In the genomic region with DNA sequence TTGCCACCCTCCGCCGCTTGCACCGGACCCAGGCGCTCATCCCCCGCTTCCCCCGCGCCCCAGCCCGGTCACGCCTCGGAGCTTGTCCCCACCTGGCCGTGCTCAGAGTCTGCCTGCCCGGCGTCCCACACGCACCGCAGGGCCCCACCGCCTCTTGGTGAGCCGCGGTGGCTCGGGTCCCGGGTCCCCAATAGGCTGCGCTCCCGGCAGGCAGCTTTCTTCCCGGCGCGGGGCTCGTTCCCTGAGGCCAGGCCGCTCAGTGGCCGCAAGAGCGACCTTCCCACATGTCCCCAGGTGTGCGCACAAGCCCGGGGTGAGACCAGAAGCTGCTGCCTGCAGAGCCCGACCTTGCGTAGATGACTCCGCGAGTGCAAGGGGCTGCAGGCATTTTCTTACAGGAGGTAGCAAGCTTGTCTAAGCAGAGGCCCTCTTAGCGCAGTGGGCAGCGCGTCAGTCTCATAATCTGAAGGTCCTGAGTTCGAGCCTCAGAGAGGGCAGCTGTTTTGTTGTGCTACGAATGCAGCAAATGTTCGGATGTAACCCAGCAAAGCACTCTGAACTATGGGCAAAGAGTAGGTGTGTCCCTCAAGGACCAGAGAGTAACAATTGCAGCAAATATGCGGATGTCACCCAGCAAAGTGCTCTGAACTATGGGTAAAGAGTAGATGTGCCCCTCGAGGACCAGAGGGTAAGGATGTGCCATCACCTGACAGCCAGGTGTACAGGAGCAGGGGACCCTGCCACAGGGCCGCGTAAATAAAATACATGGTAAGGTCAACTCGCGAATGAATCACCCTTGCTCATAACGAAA, we compare ENCODE assay signal across 8 cellular contexts. TPM values are rescaled to one million over a fixed set of nuclear protein-coding genes. Genes with fewer than 3 reads are reported as not detected.
DNase-seq lines count a peak whose midpoint lies in the region; ATAC-seq and TF ChIP-seq lines count a peak whose summit lies in the region.

No MANE protein-coding gene starts in this region.

- H2AFZ ChIP-seq in trophoblast cell (ENCODE audit: insufficient read depth, low read length, poor library complexity), result peak overlapping the region; percentile 11

- no peak overlapping the region for H3K9ac ChIP-seq in trophoblast cell (ENCODE audit: low read length)

- H3K9me3 Mint-ChIP-seq in activated naive CD4-positive, alpha-beta T cell treated with anti-CD3 and anti-CD28 coated beads, Interleukin-2, amount 10 ng/mL, durations not matched to agents 7 days and 5 days, result no peaks in the 10 kb centered on the region

- H4K12ac ChIP-seq in trophoblast cell (ENCODE audit: low read depth, low read length), result no peak overlapping the region

- H2AK5ac ChIP-seq in trophoblast cell (ENCODE audit: low read length), result no peak overlapping the region

- H3K36me3 Mint-ChIP-seq in activated naive CD4-positive, alpha-beta T cell treated with anti-CD3 and anti-CD28 coated beads, Interleukin-2, amount 10 ng/mL, durations not matched to agents 7 days and 5 days, result no peaks in the 10 kb centered on the region

- peak; percentile 24 for DNase-seq in activated naive CD4-positive, alpha-beta T cell treated with anti-CD3 and anti-CD28 coated beads, Interleukin-2, amount 10 ng/mL, durations not matched to agents 7 days and 5 days
- no peak for DNase-seq in activated naive CD4-positive, alpha-beta T cell treated with Interleukin-2 at 50 U/mL for 16 hours
- DNase-seq in T follicular helper cell (ENCODE audit: low read depth), result peak; percentile 67
- peak; percentile 95 for DNase-seq in fibroblast of mammary gland (ENCODE audit: low read depth)
- peak; percentile 49 to 61 for DNase-seq in trophoblast cell
- no peak for DNase-seq in NCI-H1105 (lab: John Stamatoyannopoulos, UW)

- no peak overlapping the region for H2BK12ac ChIP-seq in trophoblast cell (ENCODE audit: low read length)

- H3K27me3 ChIP-seq in trophoblast cell (ENCODE audit: insufficient read depth, low read length), result peaks cover 2% of the 10 kb centered on the region

- no peak overlapping the region for H3K27ac ChIP-seq in trophoblast cell (ENCODE audit: low read depth, low read length)

- H3K4me1 Mint-ChIP-seq in activated naive CD4-positive, alpha-beta T cell treated with anti-CD3 and anti-CD28 coated beads, Interleukin-2, amount 10 ng/mL, durations not matched to agents 7 days and 5 days, result no peaks in the 10 kb centered on the region

- H3K14ac ChIP-seq in trophoblast cell (ENCODE audit: low read length), result no peak overlapping the region

- H3K4ac ChIP-seq in trophoblast cell (ENCODE audit: low read depth, low read length), result no peak overlapping the region

- no CpG with 5 or more reads among the region's 48 CpGs for WGBS in trophoblast cell (ENCODE audit: extremely low coverage, insufficient coverage, insufficient read length)

- H3K4me3 ChIP-seq in fibroblast of mammary gland (ENCODE audit: control insufficient read depth, low read depth, low read length) (peak overlapping the region; percentile 59), trophoblast cell (ENCODE audit: low read depth, low read length) (peak overlapping the region; percentile 64)

- ATAC-seq in HG03354 (IDR thresholded peaks at IDR 0.05; ENCODE audit: poor library complexity, severe bottlenecking, unreplicated experiment) (peak; percentile 78), GM21447 (IDR thresholded peaks at IDR 0.05; ENCODE audit: unreplicated experiment) (no peak)

- H3K4me1 ChIP-seq in trophoblast cell (ENCODE audit: control insufficient read depth in 1 of 2, insufficient read depth in 2 of 2, low read length in 2 of 2), result peaks cover 4 to 8% of the 10 kb centered on the region in 2 experiments

- H3K27ac Mint-ChIP-seq in activated naive CD4-positive, alpha-beta T cell treated with anti-CD3 and anti-CD28 coated beads, Interleukin-2, amount 10 ng/mL, durations not matched to agents 7 days and 5 days, result no peak overlapping the region

- no peaks in the 10 kb centered on the region for H3K36me3 ChIP-seq in trophoblast cell (ENCODE audit: control insufficient read depth in 1 of 2, insufficient read depth in 2 of 2, low read length in 2 of 2)

- peaks cover 2% of the 10 kb centered on the region for H3K9me3 ChIP-seq in trophoblast cell (ENCODE audit: insufficient read depth, low read depth, low read length)

- H2BK5ac ChIP-seq in trophoblast cell (ENCODE audit: low read depth, low read length, poor library complexity), result no peak overlapping the region

- H3K27me3 Mint-ChIP-seq in activated naive CD4-positive, alpha-beta T cell treated with anti-CD3 and anti-CD28 coated beads, Interleukin-2, amount 10 ng/mL, durations not matched to agents 7 days and 5 days, result peaks cover 61% of the 10 kb centered on the region

- H3K79me2 ChIP-seq in trophoblast cell (ENCODE audit: control insufficient read depth, insufficient read depth, low read length, poor library complexity), result no peaks in the 10 kb centered on the region

- H4K91ac ChIP-seq in trophoblast cell (ENCODE audit: low read depth, low read length), result no peak overlapping the region

- H4K8ac ChIP-seq in trophoblast cell (ENCODE audit: low read depth, low read length), result no peak overlapping the region

- peak overlapping the region; percentile 84 for H3K4me2 ChIP-seq in trophoblast cell (ENCODE audit: low read length)

- CTCF ChIA-PET in activated naive CD4-positive, alpha-beta T cell treated with anti-CD3 and anti-CD28 coated beads, Interleukin-2, amount 10 ng/mL, durations not matched to agents 7 days and 5 days (lab: Charles Lee), result interaction anchor here (1.4 kb wide), 2 partner anchors 14 to 66 kb away, joined by 3 to 4 read pairs; no protein-coding TSS in a partner anchor

- H3K4me3 Mint-ChIP-seq in activated naive CD4-positive, alpha-beta T cell treated with anti-CD3 and anti-CD28 coated beads, Interleukin-2, amount 10 ng/mL, durations not matched to agents 7 days and 5 days, result no peak overlapping the region

- H3K79me1 ChIP-seq in trophoblast cell (ENCODE audit: low read length), result no peaks in the 10 kb centered on the region

- no peak overlapping the region for H3K18ac ChIP-seq in trophoblast cell (ENCODE audit: low read length)

- TF ChIP-seq CTCF in fibroblast of mammary gland (conservative IDR thresholded peaks at IDR 0.05; ENCODE audit: control insufficient read depth, insufficient read depth, low read depth, low read length), result no peak

- H2BK120ac ChIP-seq in trophoblast cell (ENCODE audit: insufficient read depth, low read length, poor library complexity), result no peak overlapping the region

- H3K23ac ChIP-seq in trophoblast cell (ENCODE audit: low read length), result no peak overlapping the region

RNA-seq across cellular contexts. Expression of a gene that starts 15.6 kb away (rescaled TPM):
- polyA plus RNA-seq in trophoblast cell (2013), result not detected in 2 replicates

RNA-seq across cellular contexts. Expression of a gene that starts 35.8 kb away (rescaled TPM):
- 4.1 and 4.3 TPM in 2 replicates for polyA plus RNA-seq in trophoblast cell (2013)

Comparison
In these comparisons a context has a peak if more than half of its experiments do, and no peak if none do; other contexts are left out.
1. DNase-seq: peak in activated naive CD4-positive, alpha-beta T cell treated with anti-CD3 and anti-CD28 coated beads, Interleukin-2, amount 10 ng/mL, durations not matched to agents 7 days and 5 days (single experiment), T follicular helper cell (single experiment), fibroblast of mammary gland (single experiment) and trophoblast cell (2 of 2); none in activated naive CD4-positive, alpha-beta T cell treated with Interleukin-2 at 50 U/mL for 16 hours (single experiment) and NCI-H1105 (single experiment).